Comparison of ENCODE assay signal across 8 cellular contexts in the genomic region with DNA sequence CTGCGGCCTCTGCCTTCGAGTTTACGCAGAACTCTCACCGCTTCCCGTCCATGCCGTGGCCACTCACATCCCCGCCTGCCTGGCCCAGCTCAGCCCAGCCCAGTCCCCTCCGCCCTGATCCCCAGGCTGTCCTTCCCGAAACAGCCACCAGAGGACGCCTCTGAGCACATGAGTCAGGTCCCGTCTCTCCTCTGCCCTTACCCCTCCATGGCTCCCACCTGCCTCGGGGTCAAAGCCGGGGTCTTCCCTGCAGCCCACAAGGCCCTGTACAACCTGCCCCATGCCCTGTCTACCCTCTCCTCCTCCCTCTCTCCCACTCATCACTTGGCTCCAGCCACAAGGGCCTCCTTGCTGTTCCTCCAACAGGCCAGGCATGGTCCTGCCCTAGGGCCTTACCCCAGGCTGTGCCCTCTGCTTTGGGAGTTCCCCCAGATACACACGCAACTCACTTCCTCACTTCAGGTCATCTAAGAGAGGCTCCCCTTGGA. TPM values are rescaled to one million over a fixed set of nuclear protein-coding genes. Genes with fewer than 3 reads are reported as not detected.
DNase-seq lines count a peak whose midpoint lies in the region; ATAC-seq lines count a peak whose summit lies in the region.

No MANE protein-coding gene starts in this region.

- no peaks in the 10 kb centered on the region for H3K27me3 ChIP-seq in right cardiac atrium (ENCODE audit: control insufficient read depth, insufficient read depth)

- H3K9me3 ChIP-seq in right cardiac atrium (ENCODE audit: control insufficient read depth, low read length) = no peaks in the 10 kb centered on the region

- intact Hi-C loops in right cardiac atrium (cut with DNase I) = no loop called here

- WGBS in right cardiac atrium = 43% methylated on average over 14 of the region's 14 CpGs

- H3K4me3 ChIP-seq in right cardiac atrium (ENCODE audit: low read length) = no peak overlapping the region

- DNase-seq in NCI-H2171 treated with DMSO at 0.1 percent for 48 hours (lab: John Stamatoyannopoulos, UW) (peak; percentile 16), NCI-H2171 (lab: John Stamatoyannopoulos, UW) (no peak), SK-N-DZ (ENCODE audit: low spot score) (peak; percentile 64), right cardiac atrium (peak; percentile 72 to 88 (median 87))
- peak; percentile 60 for DNase-seq in activated naive CD4-positive, alpha-beta T cell treated with anti-CD3 and anti-CD28 coated beads, Interleukin-2, amount 50 U/mL, for 16 hours
- peak; percentile 32 to 65 for DNase-seq in stimulated activated CD4-positive, alpha-beta T cell treated with anti-CD3 and anti-CD28 coated beads, Interleukin-15, amount 100 ng/mL, for 48 hours (ENCODE audit: low read depth in 2 of 2)

- no peak overlapping the region for H3K27ac ChIP-seq in right cardiac atrium (ENCODE audit: low read length)

- ATAC-seq in right cardiac atrium (peak; percentile 75 to 88), HG02610 (IDR thresholded peaks at IDR 0.05; ENCODE audit: unreplicated experiment) (no peak), HG03565 (IDR thresholded peaks at IDR 0.05; ENCODE audit: unreplicated experiment) (no peak)

- H3K4me1 ChIP-seq in right cardiac atrium (ENCODE audit: control insufficient read depth, insufficient read depth, low read length) = no peaks in the 10 kb centered on the region

RNA-seq across cellular contexts. Expression of gene SEMA6B, which starts 8.1 kb away (rescaled TPM):
- 2.1 and 2.6 TPM in 2 replicates for polyA plus RNA-seq in SK-N-DZ (2014; cell fraction: cytosol; rRNA removed)
- polyA plus RNA-seq in SK-N-DZ (2014; cell fraction: nucleus; rRNA removed) = 2.5 and 2.6 TPM in 2 replicates
- 10 to 100 TPM in 1 of 4 donors, 1 to 10 TPM in 3; 4.2 to 10.4 (median 7.9) TPM for total RNA-seq in right cardiac atrium
- polyA plus RNA-seq in right cardiac atrium = 11.5 TPM

RNA-seq across cellular contexts. Expression of gene LRG1, which starts 27.8 kb away (rescaled TPM):
- polyA plus RNA-seq in SK-N-DZ (2014; cell fraction: cytosol; rRNA removed) = not detected in 2 replicates
- not detected in 2 replicates for polyA plus RNA-seq in SK-N-DZ (2014; cell fraction: nucleus; rRNA removed)
- total RNA-seq in right cardiac atrium = 1 to 10 TPM in 1 of 4 donors, under 1 TPM in 3; 0.20 to 1.1 (median 0.31) TPM
- 0.41 TPM for polyA plus RNA-seq in right cardiac atrium

RNA-seq across cellular contexts. Expression of gene PLIN5, which starts 32.6 kb away (rescaled TPM):
- polyA plus RNA-seq in SK-N-DZ (2014; cell fraction: cytosol; rRNA removed) = 0.60 and 0.77 TPM in 2 replicates
- 2.4 and 3.9 TPM in 2 replicates for polyA plus RNA-seq in SK-N-DZ (2014; cell fraction: nucleus; rRNA removed)
- 10 to 100 TPM; 25.5 to 60.3 (median 28.2) TPM for total RNA-seq in right cardiac atrium
- polyA plus RNA-seq in right cardiac atrium = 33.9 TPM

RNA-seq across cellular contexts. Expression of gene PLIN4, which starts 49.3 kb away (rescaled TPM):
- polyA plus RNA-seq in SK-N-DZ (2014; cell fraction: cytosol; rRNA removed) = 0.01 and 0.07 TPM in 2 replicates
- polyA plus RNA-seq in SK-N-DZ (2014; cell fraction: nucleus; rRNA removed) = 0.08 and 0.15 TPM in 2 replicates
- 100 to 1,000 TPM; 102 to 201 (median 112) TPM for total RNA-seq in right cardiac atrium
- polyA plus RNA-seq in right cardiac atrium = 171 TPM

Comparison
In these comparisons a context has a peak if more than half of its experiments do, and no peak if none do; other contexts are left out.
1. ATAC-seq: peak in right cardiac atrium (2 of 2); none in HG02610 (single experiment) and HG03565 (single experiment).